Comparison of ENCODE assay signal across 8 cellular contexts in genomic region chr9:128683340-128684064, GRCh38. TPM values are rescaled to one million over a fixed set of nuclear protein-coding genes. Genes with fewer than 3 reads are reported as not detected.
DNase-seq lines count a peak whose midpoint lies in the region; ATAC-seq lines count a peak whose summit lies in the region.

No MANE protein-coding gene starts in this region.

- H3K9ac ChIP-seq in duodenal mucosa (ENCODE audit: low read depth in 1 of 2, low read length in 2 of 2): peak overlapping the region; percentile 89 to 97

- peak overlapping the region; percentile 96 for H3K4me3 Mint-ChIP-seq in memory B cell

- H3K4me1 Mint-ChIP-seq in memory B cell: peaks cover 40% of the 10 kb centered on the region

- ATAC-seq in memory B cell (ENCODE audit: low read depth): peak; percentile 66
- no peak for ATAC-seq in HG03565 (IDR thresholded peaks at IDR 0.05; ENCODE audit: unreplicated experiment)

- no peaks in the 10 kb centered on the region for H3K9me3 ChIP-seq in SJCRH30 (replicated peaks)
- no peaks in the 10 kb centered on the region for H3K9me3 ChIP-seq in duodenal mucosa (ENCODE audit: control insufficient read depth in 1 of 2, low read length in 2 of 2)

- peak overlapping the region; percentile 97 for H3K27ac Mint-ChIP-seq in memory B cell

- no peaks in the 10 kb centered on the region for H3K9me3 Mint-ChIP-seq in memory B cell

- peaks cover 4% of the 10 kb centered on the region; the same call in 1 of the 2 replicates for H3K4me1 ChIP-seq in SJCRH30
- H3K4me1 ChIP-seq in duodenal mucosa (ENCODE audit: control insufficient read depth in 1 of 2, insufficient read depth in 2 of 2, low read length in 2 of 2): peaks cover 27 to 39% of the 10 kb centered on the region in 2 donors

- H3K27me3 Mint-ChIP-seq in memory B cell: no peaks in the 10 kb centered on the region

- H3K27ac ChIP-seq in SJCRH30: peak overlapping the region; percentile 47; the same call in 1 of the 2 replicates
- peak overlapping the region; percentile 82 for H3K27ac ChIP-seq in duodenal mucosa (ENCODE audit: low read depth, low read length)
- H3K27ac ChIP-seq in temporal lobe (ENCODE audit: low read depth, low read length): peak overlapping the region; percentile 36

- H3K36me3 Mint-ChIP-seq in memory B cell: peaks cover 5% of the 10 kb centered on the region

- H3K36me3 ChIP-seq in SJCRH30: no peaks in the 10 kb centered on the region
- H3K36me3 ChIP-seq in duodenal mucosa (ENCODE audit: control insufficient read depth in 1 of 2, insufficient read depth in 2 of 2, low read length in 2 of 2): no peaks in the 10 kb centered on the region

- DNase-seq in D341Med (ENCODE audit: low spot score) (peak; percentile 74), HCEC 1CT (peak; percentile 57), SJCRH30 (peak; percentile 61 to 67), memory B cell (ENCODE audit: low spot score in 2 of 2) (peak; percentile 58 to 63), dedifferentiated amniotic fluid mesenchymal stem cell (ENCODE audit: extremely low spot score) (no peak)

- H3K4me3 ChIP-seq in SJCRH30: peak overlapping the region; percentile 67
- peak overlapping the region; percentile 91 to 93 for H3K4me3 ChIP-seq in duodenal mucosa (ENCODE audit: low read depth in 1 of 2, low read length in 2 of 2)

- H3K27me3 ChIP-seq in SJCRH30 (no peaks in the 10 kb centered on the region), duodenal mucosa (ENCODE audit: control insufficient read depth in 1 of 2, insufficient read depth in 2 of 2, low read length in 2 of 2) (no peaks in the 10 kb centered on the region)

RNA-seq across cellular contexts. Expression of gene SET, which starts 5.5 kb away (rescaled TPM):
- 1,089 and 1,149 TPM in 2 replicates for total RNA-seq in SJCRH30 (2014; rRNA removed; shearing (Covaris generic))
- 416 TPM for total RNA-seq in temporal lobe

RNA-seq across cellular contexts. Expression of gene PKN3, which starts 18.8 kb away (rescaled TPM):
- total RNA-seq in SJCRH30 (2014; rRNA removed; shearing (Covaris generic)): 15.8 and 20.2 TPM in 2 replicates
- total RNA-seq in temporal lobe: 0.74 TPM

RNA-seq across cellular contexts. Expression of gene DYNC2I2, which starts 26.9 kb away (rescaled TPM):
- total RNA-seq in SJCRH30 (2014; rRNA removed; shearing (Covaris generic)): 58.3 and 61.5 TPM in 2 replicates
- total RNA-seq in temporal lobe: 23.4 TPM

RNA-seq across cellular contexts. Expression of gene ZDHHC12, which starts 40.4 kb away (rescaled TPM):
- 35.0 and 37.4 TPM in 2 replicates for total RNA-seq in SJCRH30 (2014; rRNA removed; shearing (Covaris generic))
- total RNA-seq in temporal lobe: 1.7 TPM
